ENCODE assay signal across 11 cellular contexts in the genomic region with DNA sequence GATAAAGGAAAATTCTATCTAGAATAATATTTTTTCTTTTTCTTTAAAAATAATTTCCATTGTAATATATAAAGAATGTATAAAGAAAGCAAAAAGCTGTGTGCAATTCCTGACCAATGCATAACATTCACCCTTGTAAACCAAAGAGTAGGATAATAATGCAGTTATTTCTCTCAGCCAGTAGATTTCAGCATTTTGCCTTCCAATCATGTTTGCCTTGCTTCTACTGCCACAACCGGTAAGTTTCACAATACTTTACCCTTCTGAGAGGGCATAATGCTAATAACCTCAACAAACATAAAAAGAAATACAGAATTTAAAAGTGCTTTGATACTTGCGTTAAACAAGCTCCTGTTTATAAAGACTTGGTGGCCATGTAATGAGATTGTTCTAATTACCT.
"Had no signal": no experiment of that assay in that cellular context is flagged by ENCODE, and none has a peak within 500 bp of the region (broad histone marks: within the 10 kb centered on the region; RNA-seq: fewer than 3 reads in every experiment).

No MANE protein-coding gene starts in this region.

- H3K4me3 ChIP-seq: lower lobe of right lung, neural progenitor cell had no signal

- H3K9me3 ChIP-seq: lower lobe of right lung had no signal

- H3K27me3 Mint-ChIP-seq: activated CD4-positive, alpha-beta T cell treated with anti-CD3 and anti-CD28 coated beads, Interleukin-2, amount 10 ng/mL, durations not matched to agents 7 days and 5 days; stimulated activated memory B cell treated with anti-CD40 and anti-IgM and Interleukin-4, amounts not matched to agents 10 μg/mL and 1 μg/mL and 100 μg/mL, for 72 hours had no signal

- H3K4me1 ChIP-seq: lower lobe of right lung had no signal

- H3K27me3 ChIP-seq: neural progenitor cell had no signal

- H3K4me3 Mint-ChIP-seq: activated CD4-positive, alpha-beta T cell treated with anti-CD3 and anti-CD28 coated beads, Interleukin-2, amount 10 ng/mL, durations not matched to agents 7 days and 5 days; activated T-helper 1 cell treated with anti-CD3 and anti-CD28 coated beads, Interleukin-12 subunit alpha, Interleukin-12 subunit beta, Interleukin-2, Interleukin-4 antibody, amounts not matched to agents 30 ng/mL and 10 ng/mL and 1 ng/mL, durations not matched to agents 14 hours and 24 hours and 36 hours; neural progenitor cell; stimulated activated memory B cell treated with anti-CD40 and anti-IgM and Interleukin-4, amounts not matched to agents 10 μg/mL and 1 μg/mL and 100 μg/mL, for 72 hours had no signal

- H3K36me3 ChIP-seq: lower lobe of right lung, neural progenitor cell had no signal

- ATAC-seq: esophagus mucosa; lower lobe of right lung; stimulated activated memory B cell treated with anti-CD40 and anti-IgM and Interleukin-4, amounts not matched to agents 10 μg/mL and 1 μg/mL and 100 μg/mL, for 72 hours had no signal

- H3K4me1 Mint-ChIP-seq: stimulated activated memory B cell treated with anti-CD40 and anti-IgM and Interleukin-4, amounts not matched to agents 10 μg/mL and 1 μg/mL and 100 μg/mL, for 72 hours had no signal

- H3K27ac ChIP-seq: lower lobe of right lung, neural progenitor cell had no signal

- H3K27ac Mint-ChIP-seq: activated CD4-positive, alpha-beta T cell treated with anti-CD3 and anti-CD28 coated beads, Interleukin-2, amount 10 ng/mL, durations not matched to agents 7 days and 5 days; activated T-helper 1 cell treated with anti-CD3 and anti-CD28 coated beads, Interleukin-12 subunit alpha, Interleukin-12 subunit beta, Interleukin-2, Interleukin-4 antibody, amounts not matched to agents 30 ng/mL and 10 ng/mL and 1 ng/mL, durations not matched to agents 14 hours and 24 hours and 36 hours; neural progenitor cell; stimulated activated memory B cell treated with anti-CD40 and anti-IgM and Interleukin-4, amounts not matched to agents 10 μg/mL and 1 μg/mL and 100 μg/mL, for 72 hours had no signal

- DNase-seq: activated CD4-positive, alpha-beta T cell treated with anti-CD3 and anti-CD28 coated beads, Interleukin-2, amount 10 ng/mL, durations not matched to agents 7 days and 5 days; activated CD8-positive, alpha-beta memory T cell treated with anti-CD3 and anti-CD28 coated beads for 24 hours; hypothalamus; lower lobe of right lung; midbrain; stimulated activated CD4-positive, alpha-beta T cell treated with anti-CD3 and anti-CD28 coated beads, Interleukin-2, amount 100 ng/mL, for 48 hours; T-helper 9 cell had no signal

- H3K9me3 Mint-ChIP-seq: neural progenitor cell; stimulated activated memory B cell treated with anti-CD40 and anti-IgM and Interleukin-4, amounts not matched to agents 10 μg/mL and 1 μg/mL and 100 μg/mL, for 72 hours had no signal
